Comparison of ENCODE assay signal across 1 cellular context in the genomic region with DNA sequence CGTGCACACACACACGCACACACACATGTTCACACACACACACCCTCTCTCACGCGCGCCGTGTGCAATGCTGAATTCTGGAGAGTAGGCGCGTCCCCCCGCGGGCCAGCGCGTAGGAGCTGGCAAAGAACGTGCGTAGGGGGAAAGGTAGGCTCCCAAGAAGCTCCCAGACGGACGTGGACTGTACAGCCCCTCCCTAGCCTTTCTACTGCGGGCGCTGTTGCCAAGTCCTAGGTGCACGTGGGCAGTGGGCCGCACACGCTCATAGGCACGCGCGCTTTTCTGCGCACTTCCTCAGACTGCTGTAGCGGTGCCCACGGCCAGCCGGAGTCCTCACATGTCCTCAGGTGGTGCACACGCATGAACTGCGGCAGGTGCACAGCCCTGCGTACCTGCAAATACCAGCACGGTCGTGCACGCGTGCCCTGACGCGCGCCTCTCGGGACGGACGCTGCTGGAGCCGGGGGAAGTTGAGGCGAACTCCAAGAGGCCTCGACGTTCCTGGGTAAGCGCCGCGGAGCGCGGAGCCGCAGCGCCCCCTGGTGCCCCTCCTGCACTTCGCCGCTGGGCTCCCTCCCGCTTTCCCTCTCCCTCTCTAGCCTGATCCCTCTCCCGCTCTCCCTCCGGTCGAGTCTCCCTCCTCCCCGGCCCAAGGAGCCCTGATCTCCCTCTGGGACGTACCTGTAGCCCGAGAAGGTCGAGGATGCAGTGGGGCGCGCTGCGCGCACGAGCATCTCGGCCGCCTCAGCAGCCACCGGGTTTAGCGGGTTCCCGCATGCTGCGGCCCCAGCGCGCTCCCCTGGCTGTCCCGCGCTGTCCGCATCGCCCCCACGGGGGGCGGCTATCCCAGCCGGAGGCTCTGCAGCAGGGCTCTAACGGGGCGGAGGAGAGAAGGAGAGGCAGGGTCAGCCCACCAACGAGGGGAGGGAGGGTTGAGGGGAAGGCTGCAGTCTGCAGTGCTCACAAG.
TF ChIP-seq lines count a peak whose summit lies in the region.

No MANE protein-coding gene starts in this region.

TF ChIP-seq in HepG2, 621 proteins besides CTCF, POLR2A, EP300 and RAD21 (continued from another document and continues in another):
- TF ChIP-seq, protein P1, sequence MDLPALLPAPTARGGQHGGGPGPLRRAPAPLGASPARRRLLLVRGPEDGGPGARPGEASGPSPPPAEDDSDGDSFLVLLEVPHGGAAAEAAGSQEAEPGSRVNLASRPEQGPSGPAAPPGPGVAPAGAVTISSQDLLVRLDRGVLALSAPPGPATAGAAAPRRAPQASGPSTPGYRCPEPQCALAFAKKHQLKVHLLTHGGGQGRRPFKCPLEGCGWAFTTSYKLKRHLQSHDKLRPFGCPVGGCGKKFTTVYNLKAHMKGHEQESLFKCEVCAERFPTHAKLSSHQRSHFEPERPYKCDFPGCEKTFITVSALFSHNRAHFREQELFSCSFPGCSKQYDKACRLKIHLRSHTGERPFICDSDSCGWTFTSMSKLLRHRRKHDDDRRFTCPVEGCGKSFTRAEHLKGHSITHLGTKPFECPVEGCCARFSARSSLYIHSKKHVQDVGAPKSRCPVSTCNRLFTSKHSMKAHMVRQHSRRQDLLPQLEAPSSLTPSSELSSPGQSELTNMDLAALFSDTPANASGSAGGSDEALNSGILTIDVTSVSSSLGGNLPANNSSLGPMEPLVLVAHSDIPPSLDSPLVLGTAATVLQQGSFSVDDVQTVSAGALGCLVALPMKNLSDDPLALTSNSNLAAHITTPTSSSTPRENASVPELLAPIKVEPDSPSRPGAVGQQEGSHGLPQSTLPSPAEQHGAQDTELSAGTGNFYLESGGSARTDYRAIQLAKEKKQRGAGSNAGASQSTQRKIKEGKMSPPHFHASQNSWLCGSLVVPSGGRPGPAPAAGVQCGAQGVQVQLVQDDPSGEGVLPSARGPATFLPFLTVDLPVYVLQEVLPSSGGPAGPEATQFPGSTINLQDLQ (CRISPR knock-in tag; IDR thresholded peaks at IDR 0.05) = no peak
- TF ChIP-seq, protein P2, sequence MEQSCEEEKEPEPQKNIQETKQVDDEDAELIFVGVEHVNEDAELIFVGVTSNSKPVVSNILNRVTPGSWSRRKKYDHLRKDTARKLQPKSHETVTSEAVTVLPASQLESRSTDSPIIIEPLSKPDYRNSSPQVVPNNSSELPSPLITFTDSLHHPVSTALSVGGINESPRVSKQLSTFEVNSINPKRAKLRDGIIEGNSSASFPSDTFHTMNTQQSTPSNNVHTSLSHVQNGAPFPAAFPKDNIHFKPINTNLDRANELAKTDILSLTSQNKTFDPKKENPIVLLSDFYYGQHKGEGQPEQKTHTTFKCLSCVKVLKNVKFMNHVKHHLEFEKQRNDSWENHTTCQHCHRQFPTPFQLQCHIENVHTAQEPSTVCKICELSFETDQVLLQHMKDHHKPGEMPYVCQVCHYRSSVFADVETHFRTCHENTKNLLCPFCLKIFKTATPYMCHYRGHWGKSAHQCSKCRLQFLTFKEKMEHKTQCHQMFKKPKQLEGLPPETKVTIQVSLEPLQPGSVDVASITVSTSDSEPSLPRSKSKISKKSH (CRISPR knock-in tag; IDR thresholded peaks at IDR 0.05; ENCODE audit: borderline replicate concordance) = no peak
- TF ChIP-seq, protein P3, sequence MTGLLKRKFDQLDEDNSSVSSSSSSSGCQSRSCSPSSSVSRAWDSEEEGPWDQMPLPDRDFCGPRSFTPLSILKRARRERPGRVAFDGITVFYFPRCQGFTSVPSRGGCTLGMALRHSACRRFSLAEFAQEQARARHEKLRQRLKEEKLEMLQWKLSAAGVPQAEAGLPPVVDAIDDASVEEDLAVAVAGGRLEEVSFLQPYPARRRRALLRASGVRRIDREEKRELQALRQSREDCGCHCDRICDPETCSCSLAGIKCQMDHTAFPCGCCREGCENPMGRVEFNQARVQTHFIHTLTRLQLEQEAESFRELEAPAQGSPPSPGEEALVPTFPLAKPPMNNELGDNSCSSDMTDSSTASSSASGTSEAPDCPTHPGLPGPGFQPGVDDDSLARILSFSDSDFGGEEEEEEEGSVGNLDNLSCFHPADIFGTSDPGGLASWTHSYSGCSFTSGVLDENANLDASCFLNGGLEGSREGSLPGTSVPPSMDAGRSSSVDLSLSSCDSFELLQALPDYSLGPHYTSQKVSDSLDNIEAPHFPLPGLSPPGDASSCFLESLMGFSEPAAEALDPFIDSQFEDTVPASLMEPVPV (CRISPR knock-in tag; IDR thresholded peaks at IDR 0.05) = no peak
- TF ChIP-seq ZNF792 (CRISPR knock-in tag; IDR thresholded peaks at IDR 0.05) (no peak), POLR2AphosphoS5 (IDR thresholded peaks at IDR 0.05; ENCODE audit: low read depth, low read length) (no peak), ZNF616 (CRISPR knock-in tag; IDR thresholded peaks at IDR 0.05; ENCODE audit: low read depth) (no peak; the same call in 1 of the 2 replicates), EEA1 (CRISPR knock-in tag; IDR thresholded peaks at IDR 0.05; ENCODE audit: borderline replicate concordance) (peak; percentile 79; the same call in 1 of the 2 replicates), ZNF839 (CRISPR knock-in tag; IDR thresholded peaks at IDR 0.05; ENCODE audit: borderline replicate concordance) (peak; percentile 62; the same call in 1 of the 2 replicates), SIX4 (CRISPR knock-in tag; IDR thresholded peaks at IDR 0.05) (no peak), ZNF3 (CRISPR knock-in tag; IDR thresholded peaks at IDR 0.05) (no peak), TAF15 (IDR thresholded peaks at IDR 0.05; ENCODE audit: low read depth, low read length, poor library complexity, severe bottlenecking) (no peak), NR2F2 (IDR thresholded peaks at IDR 0.05; ENCODE audit: borderline replicate concordance, low read depth) (no peak), ZNF101 (CRISPR knock-in tag; IDR thresholded peaks at IDR 0.05; ENCODE audit: borderline replicate concordance, low read depth) (no peak), EZH2 (conservative IDR thresholded peaks at IDR 0.05; ENCODE audit: low read depth, low read length) (peak; percentile 89), IRF2 (CRISPR knock-in tag; IDR thresholded peaks at IDR 0.05) (peak; percentile 41; the same call in 1 of the 2 replicates), HNF4G (IDR thresholded peaks at IDR 0.05; ENCODE audit: borderline replicate concordance, low read depth, low read length) (no peak), HNF4G (CRISPR knock-in tag; IDR thresholded peaks at IDR 0.05; ENCODE audit: borderline replicate concordance, low read depth) (no peak), ZNF629 (CRISPR knock-in tag; conservative IDR thresholded peaks at IDR 0.05) (peak; percentile 66), IRX3 (CRISPR knock-in tag; IDR thresholded peaks at IDR 0.05; ENCODE audit: borderline replicate concordance, low read depth) (no peak), ZKSCAN8 (CRISPR knock-in tag; IDR thresholded peaks at IDR 0.05; ENCODE audit: borderline replicate concordance) (no peak), FOXK1 (CRISPR knock-in tag; IDR thresholded peaks at IDR 0.05; ENCODE audit: borderline replicate concordance, low read depth) (no peak), BORCS8-MEF2B (CRISPR knock-in tag; IDR thresholded peaks at IDR 0.05) (peak; percentile 47; the same call in 1 of the 2 replicates), MED8 (CRISPR knock-in tag; IDR thresholded peaks at IDR 0.05; ENCODE audit: insufficient replicate concordance) (no peak), ZSCAN31 (CRISPR knock-in tag; IDR thresholded peaks at IDR 0.05; ENCODE audit: low read depth) (no peak), GTF2F1 (IDR thresholded peaks at IDR 0.05; ENCODE audit: low read length) (no peak), KDM3A (CRISPR knock-in tag; IDR thresholded peaks at IDR 0.05; ENCODE audit: low read depth) (peak; percentile 91; the same call in 1 of the 2 replicates), ZNF335 (CRISPR knock-in tag; IDR thresholded peaks at IDR 0.05) (no peak), MIER3 (CRISPR knock-in tag; IDR thresholded peaks at IDR 0.05; ENCODE audit: borderline replicate concordance) (no peak), ZNF317 (CRISPR knock-in tag; IDR thresholded peaks at IDR 0.05) (no peak), POLR2G (IDR thresholded peaks at IDR 0.05; ENCODE audit: low read depth, low read length) (no peak)
- TF ChIP-seq, protein P4, sequence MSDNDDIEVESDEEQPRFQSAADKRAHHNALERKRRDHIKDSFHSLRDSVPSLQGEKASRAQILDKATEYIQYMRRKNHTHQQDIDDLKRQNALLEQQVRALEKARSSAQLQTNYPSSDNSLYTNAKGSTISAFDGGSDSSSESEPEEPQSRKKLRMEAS (IDR thresholded peaks at IDR 0.05) = peak; percentile 63; the same call in 1 of the 2 replicates
- TF ChIP-seq, protein P5, sequence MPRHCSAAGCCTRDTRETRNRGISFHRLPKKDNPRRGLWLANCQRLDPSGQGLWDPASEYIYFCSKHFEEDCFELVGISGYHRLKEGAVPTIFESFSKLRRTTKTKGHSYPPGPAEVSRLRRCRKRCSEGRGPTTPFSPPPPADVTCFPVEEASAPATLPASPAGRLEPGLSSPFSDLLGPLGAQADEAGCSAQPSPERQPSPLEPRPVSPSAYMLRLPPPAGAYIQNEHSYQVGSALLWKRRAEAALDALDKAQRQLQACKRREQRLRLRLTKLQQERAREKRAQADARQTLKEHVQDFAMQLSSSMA (CRISPR knock-in tag; IDR thresholded peaks at IDR 0.05) = no peak
- TF ChIP-seq, protein P6, sequence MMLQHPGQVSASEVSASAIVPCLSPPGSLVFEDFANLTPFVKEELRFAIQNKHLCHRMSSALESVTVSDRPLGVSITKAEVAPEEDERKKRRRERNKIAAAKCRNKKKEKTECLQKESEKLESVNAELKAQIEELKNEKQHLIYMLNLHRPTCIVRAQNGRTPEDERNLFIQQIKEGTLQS (CRISPR knock-in tag; IDR thresholded peaks at IDR 0.05) = no peak
- TF ChIP-seq, protein P7, sequence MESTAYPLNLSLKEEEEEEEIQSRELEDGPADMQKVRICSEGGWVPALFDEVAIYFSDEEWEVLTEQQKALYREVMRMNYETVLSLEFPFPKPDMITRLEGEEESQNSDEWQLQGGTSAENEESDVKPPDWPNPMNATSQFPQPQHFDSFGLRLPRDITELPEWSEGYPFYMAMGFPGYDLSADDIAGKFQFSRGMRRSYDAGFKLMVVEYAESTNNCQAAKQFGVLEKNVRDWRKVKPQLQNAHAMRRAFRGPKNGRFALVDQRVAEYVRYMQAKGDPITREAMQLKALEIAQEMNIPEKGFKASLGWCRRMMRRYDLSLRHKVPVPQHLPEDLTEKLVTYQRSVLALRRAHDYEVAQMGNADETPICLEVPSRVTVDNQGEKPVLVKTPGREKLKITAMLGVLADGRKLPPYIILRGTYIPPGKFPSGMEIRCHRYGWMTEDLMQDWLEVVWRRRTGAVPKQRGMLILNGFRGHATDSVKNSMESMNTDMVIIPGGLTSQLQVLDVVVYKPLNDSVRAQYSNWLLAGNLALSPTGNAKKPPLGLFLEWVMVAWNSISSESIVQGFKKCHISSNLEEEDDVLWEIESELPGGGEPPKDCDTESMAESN (CRISPR knock-in tag; conservative IDR thresholded peaks at IDR 0.05) = no peak
- TF ChIP-seq, protein P8, sequence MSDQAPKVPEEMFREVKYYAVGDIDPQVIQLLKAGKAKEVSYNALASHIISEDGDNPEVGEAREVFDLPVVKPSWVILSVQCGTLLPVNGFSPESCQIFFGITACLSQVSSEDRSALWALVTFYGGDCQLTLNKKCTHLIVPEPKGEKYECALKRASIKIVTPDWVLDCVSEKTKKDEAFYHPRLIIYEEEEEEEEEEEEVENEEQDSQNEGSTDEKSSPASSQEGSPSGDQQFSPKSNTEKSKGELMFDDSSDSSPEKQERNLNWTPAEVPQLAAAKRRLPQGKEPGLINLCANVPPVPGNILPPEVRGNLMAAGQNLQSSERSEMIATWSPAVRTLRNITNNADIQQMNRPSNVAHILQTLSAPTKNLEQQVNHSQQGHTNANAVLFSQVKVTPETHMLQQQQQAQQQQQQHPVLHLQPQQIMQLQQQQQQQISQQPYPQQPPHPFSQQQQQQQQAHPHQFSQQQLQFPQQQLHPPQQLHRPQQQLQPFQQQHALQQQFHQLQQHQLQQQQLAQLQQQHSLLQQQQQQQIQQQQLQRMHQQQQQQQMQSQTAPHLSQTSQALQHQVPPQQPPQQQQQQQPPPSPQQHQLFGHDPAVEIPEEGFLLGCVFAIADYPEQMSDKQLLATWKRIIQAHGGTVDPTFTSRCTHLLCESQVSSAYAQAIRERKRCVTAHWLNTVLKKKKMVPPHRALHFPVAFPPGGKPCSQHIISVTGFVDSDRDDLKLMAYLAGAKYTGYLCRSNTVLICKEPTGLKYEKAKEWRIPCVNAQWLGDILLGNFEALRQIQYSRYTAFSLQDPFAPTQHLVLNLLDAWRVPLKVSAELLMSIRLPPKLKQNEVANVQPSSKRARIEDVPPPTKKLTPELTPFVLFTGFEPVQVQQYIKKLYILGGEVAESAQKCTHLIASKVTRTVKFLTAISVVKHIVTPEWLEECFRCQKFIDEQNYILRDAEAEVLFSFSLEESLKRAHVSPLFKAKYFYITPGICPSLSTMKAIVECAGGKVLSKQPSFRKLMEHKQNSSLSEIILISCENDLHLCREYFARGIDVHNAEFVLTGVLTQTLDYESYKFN (CRISPR knock-in tag; conservative IDR thresholded peaks at IDR 0.05) = no peak
- TF ChIP-seq, protein P9, sequence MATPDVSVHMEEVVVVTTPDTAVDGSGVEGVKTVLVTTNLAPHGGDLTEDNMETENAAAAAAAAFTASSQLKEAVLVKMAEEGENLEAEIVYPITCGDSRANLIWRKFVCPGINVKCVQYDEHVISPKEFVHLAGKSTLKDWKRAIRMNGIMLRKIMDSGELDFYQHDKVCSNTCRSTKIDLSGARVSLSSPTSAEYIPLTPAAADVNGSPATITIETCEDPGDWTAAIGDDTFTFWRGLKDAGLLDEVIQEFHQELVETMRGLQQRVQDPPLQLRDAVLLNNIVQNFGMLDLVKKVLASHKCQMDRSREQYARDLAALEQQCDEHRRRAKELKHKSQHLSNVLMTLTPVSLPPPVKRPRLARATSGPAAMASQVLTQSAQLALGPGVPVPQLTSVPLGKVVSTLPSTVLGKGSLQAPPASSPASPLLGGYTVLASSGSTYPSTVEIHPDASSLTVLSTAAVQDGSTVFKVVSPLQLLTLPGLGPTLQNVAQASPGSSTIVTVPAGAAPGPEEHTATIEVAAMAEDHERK (CRISPR knock-in tag; IDR thresholded peaks at IDR 0.05; ENCODE audit: low read depth) = no peak
- TF ChIP-seq, protein P10, sequence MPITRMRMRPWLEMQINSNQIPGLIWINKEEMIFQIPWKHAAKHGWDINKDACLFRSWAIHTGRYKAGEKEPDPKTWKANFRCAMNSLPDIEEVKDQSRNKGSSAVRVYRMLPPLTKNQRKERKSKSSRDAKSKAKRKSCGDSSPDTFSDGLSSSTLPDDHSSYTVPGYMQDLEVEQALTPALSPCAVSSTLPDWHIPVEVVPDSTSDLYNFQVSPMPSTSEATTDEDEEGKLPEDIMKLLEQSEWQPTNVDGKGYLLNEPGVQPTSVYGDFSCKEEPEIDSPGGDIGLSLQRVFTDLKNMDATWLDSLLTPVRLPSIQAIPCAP (CRISPR knock-in tag; IDR thresholded peaks at IDR 0.05; ENCODE audit: low read depth) = no peak
- TF ChIP-seq, protein P11, sequence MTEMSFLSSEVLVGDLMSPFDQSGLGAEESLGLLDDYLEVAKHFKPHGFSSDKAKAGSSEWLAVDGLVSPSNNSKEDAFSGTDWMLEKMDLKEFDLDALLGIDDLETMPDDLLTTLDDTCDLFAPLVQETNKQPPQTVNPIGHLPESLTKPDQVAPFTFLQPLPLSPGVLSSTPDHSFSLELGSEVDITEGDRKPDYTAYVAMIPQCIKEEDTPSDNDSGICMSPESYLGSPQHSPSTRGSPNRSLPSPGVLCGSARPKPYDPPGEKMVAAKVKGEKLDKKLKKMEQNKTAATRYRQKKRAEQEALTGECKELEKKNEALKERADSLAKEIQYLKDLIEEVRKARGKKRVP (CRISPR knock-in tag; IDR thresholded peaks at IDR 0.05) = no peak
- TF ChIP-seq, protein P12, sequence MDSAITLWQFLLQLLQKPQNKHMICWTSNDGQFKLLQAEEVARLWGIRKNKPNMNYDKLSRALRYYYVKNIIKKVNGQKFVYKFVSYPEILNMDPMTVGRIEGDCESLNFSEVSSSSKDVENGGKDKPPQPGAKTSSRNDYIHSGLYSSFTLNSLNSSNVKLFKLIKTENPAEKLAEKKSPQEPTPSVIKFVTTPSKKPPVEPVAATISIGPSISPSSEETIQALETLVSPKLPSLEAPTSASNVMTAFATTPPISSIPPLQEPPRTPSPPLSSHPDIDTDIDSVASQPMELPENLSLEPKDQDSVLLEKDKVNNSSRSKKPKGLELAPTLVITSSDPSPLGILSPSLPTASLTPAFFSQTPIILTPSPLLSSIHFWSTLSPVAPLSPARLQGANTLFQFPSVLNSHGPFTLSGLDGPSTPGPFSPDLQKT (CRISPR knock-in tag; IDR thresholded peaks at IDR 0.05; ENCODE audit: borderline replicate concordance) = no peak
